ENCODE assay signal across 8 cellular contexts in genomic region chr20:46307139-46307998, GRCh38. TPM values are rescaled to one million over a fixed set of nuclear protein-coding genes. Genes with fewer than 3 reads are reported as not detected.
A peak's percentile ranks its signal among the peaks of the same experiment; 100 is the strongest.
DNase-seq lines count a peak whose midpoint lies in the region; ATAC-seq and TF ChIP-seq lines count a peak whose summit lies in the region.

No MANE protein-coding gene starts in this region.

- H3K27ac ChIP-seq in HL-60 (replicated peaks) (no peak overlapping the region), PC-3 (ENCODE audit: low read length) (no peak overlapping the region), neutrophil (no peak overlapping the region), testis (no peak overlapping the region)

- DNase-seq in GF-D8 (lab: John Stamatoyannopoulos, UW) (peak; percentile 33), HL-60 (ENCODE audit: low read depth in 1 of 2, low spot score in 1 of 2) (peak; percentile 53 to 70), PC-3 (peak; percentile 59), activated T-helper 1 cell treated with Interleukin-2 at 50 U/mL for 16 hours (ENCODE audit: low read depth) (peak; percentile 56), fibroblast of the conjunctiva (ENCODE audit: low read depth) (peak; percentile 17), testis (peak; percentile 48), mesenteric fat pad (ENCODE audit: low spot score) (no peak)

- peak; percentile 74 for ATAC-seq in PC-3

- POLR2A ChIA-PET in PC-3 (lab: Charles Lee; ENCODE audit: unreplicated experiment): interaction anchor here (0.6 kb wide), 1 partner anchor 82 kb away, joined by 5 read pairs; no protein-coding TSS in a partner anchor

- BruUV-seq in PC-3 (replicated peaks; lab: Mats Ljungman, UMichigan): no TSS peak

- peak overlapping the region; percentile 23; the same call in 1 of the 2 replicates for H2AFZ ChIP-seq in PC-3 (ENCODE audit: low read length)

- peak overlapping the region; percentile 23; the same call in 1 of the 2 replicates for H3K4me2 ChIP-seq in PC-3 (ENCODE audit: low read length)

- no peaks in the 10 kb centered on the region for H3K79me2 ChIP-seq in PC-3 (ENCODE audit: low read length)

- intact Hi-C loops in PC-3 (cut with micrococcal nuclease): no loop called here
- intact Hi-C loops in testis (cut with DNase I; ENCODE audit: low total_unique reads): loop anchor here (10.0 kb wide), 1 partner anchor 173 kb away; no protein-coding TSS in a partner anchor

- 0 to 5% methylated on average over 6 to 88 of the region's 90 CpGs for WGBS in testis, 2 donors

- H3K9me2 ChIP-seq in PC-3 (replicated peaks; ENCODE audit: low read length): no peaks in the 10 kb centered on the region

- peaks cover 31% of the 10 kb centered on the region for H3K27me3 ChIP-seq in HL-60 (ENCODE audit: insufficient read depth, poor library complexity, severe bottlenecking)
- H3K27me3 ChIP-seq in PC-3 (ENCODE audit: low read length): peaks cover 79% of the 10 kb centered on the region
- H3K27me3 ChIP-seq in neutrophil: peaks cover 99% of the 10 kb centered on the region
- H3K27me3 ChIP-seq in testis: no peaks in the 10 kb centered on the region

- no peaks in the 10 kb centered on the region for H3F3A ChIP-seq in PC-3 (ENCODE audit: low read length, unreplicated experiment)

- no peaks in the 10 kb centered on the region for H3K4me1 ChIP-seq in PC-3 (ENCODE audit: insufficient read depth, low read length)
- H3K4me1 ChIP-seq in neutrophil (ENCODE audit: control insufficient read depth in 1 of 2, insufficient read depth in 1 of 2, low read depth in 1 of 2, low read length in 1 of 2): peaks cover 12 to 22% of the 10 kb centered on the region in 2 experiments
- H3K4me1 ChIP-seq in testis: peaks cover under 1% of the 10 kb centered on the region

- H3K36me3 ChIP-seq in PC-3 (ENCODE audit: low read depth, low read length) (no peaks in the 10 kb centered on the region), neutrophil (no peaks in the 10 kb centered on the region), testis (ENCODE audit: low read depth, missing control alignments) (no peaks in the 10 kb centered on the region)

- CTCF ChIA-PET in PC-3 (lab: Charles Lee): interaction anchor here (0.6 to 1.2 kb wide), 6 partner anchors 15 to 131 kb away, joined by 3 to 11 read pairs (median 5); partner anchors contain the start of gene ELMO2

- H3K4me3 ChIP-seq in HL-60 (replicated peaks; ENCODE audit: insufficient read depth, low read length): peak overlapping the region; percentile 31
- H3K4me3 ChIP-seq in PC-3 (ENCODE audit: low read length): no peak overlapping the region
- peak overlapping the region; percentile 20 to 45 for H3K4me3 ChIP-seq in neutrophil (ENCODE audit: low read depth in 1 of 2, low read length in 1 of 2)
- H3K4me3 ChIP-seq in testis: peak overlapping the region; percentile 43 to 53

- no peak for TF ChIP-seq POLR2A in testis (IDR thresholded peaks at IDR 0.05)

- H4K20me1 ChIP-seq in PC-3 (ENCODE audit: low read length): no peaks in the 10 kb centered on the region

- TF ChIP-seq CTCF in HL-60 (IDR thresholded peaks at IDR 0.05; ENCODE audit: insufficient read depth, low read length) (peak; percentile 91), PC-3 (conservative IDR thresholded peaks at IDR 0.05; ENCODE audit: low read depth, low read length) (peak; percentile 89), neutrophil (IDR thresholded peaks at IDR 0.05) (peak; percentile 55), testis (IDR thresholded peaks at IDR 0.05) (peak; percentile 62 to 67 (median 63))

- no peak overlapping the region for H3K9ac ChIP-seq in PC-3 (ENCODE audit: low read length)

- H3K9me3 ChIP-seq in PC-3 (ENCODE audit: low read length): no peaks in the 10 kb centered on the region
- H3K9me3 ChIP-seq in neutrophil: no peaks in the 10 kb centered on the region
- H3K9me3 ChIP-seq in testis: no peaks in the 10 kb centered on the region

RNA-seq across cellular contexts. Expression of gene CDH22, which starts 0.9 kb away (rescaled TPM):
- total RNA-seq in PC-3 (2014; rRNA removed): not detected in 2 replicates
- total RNA-seq in testis: 1 to 10 TPM; 1.8 to 2.6 TPM
- 2.6 TPM for polyA plus RNA-seq in testis (ENCODE audit: insufficient read depth, low read depth, low replicate concordance)
- total RNA-seq in mesenteric fat pad: 0.35 TPM
